Comparison of ENCODE assay signal across 9 cellular contexts in the genomic region with DNA sequence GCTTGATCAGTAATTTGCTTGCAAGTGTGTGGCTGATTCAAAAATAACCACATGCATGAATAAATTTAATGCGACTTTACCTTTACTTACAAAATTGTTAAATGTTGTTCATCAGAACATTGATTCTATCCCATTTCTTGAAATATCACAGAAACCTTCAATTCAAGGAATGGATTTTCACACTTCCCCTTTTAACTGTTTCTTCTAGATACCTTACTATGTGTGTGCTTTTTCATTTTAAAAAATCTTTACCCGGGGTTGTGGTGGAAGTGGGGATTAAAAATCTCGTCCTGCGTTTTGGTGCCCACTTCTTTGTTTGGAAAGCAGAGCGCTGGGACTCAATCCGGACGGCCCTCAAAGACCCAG. TPM values are rescaled to one million over a fixed set of nuclear protein-coding genes. Genes with fewer than 3 reads are reported as not detected.
DNase-seq lines count a peak whose midpoint lies in the region; ATAC-seq lines count a peak whose summit lies in the region.
"Had no signal": no experiment of that assay in that cellular context is flagged by ENCODE, and none has a peak within 500 bp of the region (broad histone marks: within the 10 kb centered on the region; RNA-seq: fewer than 3 reads in every experiment).

No MANE protein-coding gene starts in this region.

- H3K27ac Mint-ChIP-seq in T-helper 17 cell = no peak overlapping the region

- ATAC-seq in GM21786 (IDR thresholded peaks at IDR 0.05; ENCODE audit: unreplicated experiment) (peak; percentile 7), T-helper 17 cell (no peak), HG03520 (IDR thresholded peaks at IDR 0.05; ENCODE audit: unreplicated experiment) (no peak), HG03039 (IDR thresholded peaks at IDR 0.05; ENCODE audit: unreplicated experiment) (no peak)

- H3K27me3 Mint-ChIP-seq in T-helper 17 cell = peaks cover 49% of the 10 kb centered on the region

- H3K27ac ChIP-seq in substantia nigra (ENCODE audit: low read depth, low read length, poor library complexity, severe bottlenecking) = peak overlapping the region; percentile 66
- H3K27ac ChIP-seq: PC-9 had no signal

- peaks cover 14% of the 10 kb centered on the region for H3K4me1 Mint-ChIP-seq in T-helper 17 cell

- H3K9me3 ChIP-seq in T-helper 17 cell (ENCODE audit: control insufficient read depth, low read length, poor library complexity, severe bottlenecking) = no peaks in the 10 kb centered on the region

- H3K36me3 Mint-ChIP-seq in T-helper 17 cell (ENCODE audit: low read depth) = no peaks in the 10 kb centered on the region

- DNase-seq in T-helper 17 cell (no peak), inferior parietal cortex (ENCODE audit: extremely low spot score) (peak; percentile 53), substantia nigra (lab: John Stamatoyannopoulos, UW) (no peak), NCI-H524 (lab: John Stamatoyannopoulos, UW) (no peak)
- DNase-seq: PC-9; stimulated activated CD4-positive, alpha-beta T cell treated with anti-CD3 and anti-CD28 coated beads, Interleukin-1b, Interleukin-23, amount 100 ng/mL, for 48 hours had no signal

- peak overlapping the region; percentile 71 for H3K4me3 Mint-ChIP-seq in T-helper 17 cell

RNA-seq across cellular contexts. Expression of gene MEF2C, which starts 5.8 kb away (rescaled TPM):
- total RNA-seq in T-helper 17 cell = 10 to 100 TPM; 10.9 to 11.9 TPM
